8 cellular contexts compared by ENCODE assay signal in genomic region chr3:138594935-138595259, GRCh38. TPM values are rescaled to one million over a fixed set of nuclear protein-coding genes. Genes with fewer than 3 reads are reported as not detected.
DNase-seq lines count a peak whose midpoint lies in the region; ATAC-seq, FAIRE-seq and TF ChIP-seq lines count a peak whose summit lies in the region.

No MANE protein-coding gene starts in this region.

- H3K4me2 ChIP-seq in astrocyte (ENCODE audit: low read length), result peak overlapping the region; percentile 100

- TF ChIP-seq CTCF in C4-2B (conservative IDR thresholded peaks at IDR 0.05) (peak; percentile 76), astrocyte (IDR thresholded peaks at IDR 0.05; ENCODE audit: insufficient read depth, low read depth, low read length) (no peak)

- peaks cover 3% of the 10 kb centered on the region for H3K4me1 ChIP-seq in astrocyte (ENCODE audit: insufficient read depth, low read length)

- peak overlapping the region; percentile 90 for H3K9ac ChIP-seq in astrocyte (ENCODE audit: low read length)

- DNase-seq in astrocyte (ENCODE audit: low read depth) (no peak), anterior cingulate cortex (lab: John Stamatoyannopoulos, UW) (no peak)
- no peak for DNase-seq in naive thymus-derived CD8-positive, alpha-beta T cell
- no peak for DNase-seq in stimulated activated CD4-positive, alpha-beta T cell treated with anti-CD3 and anti-CD28 coated beads, Interleukin-4, amount 100 ng/mL, for 1 hour

- peak; percentile 3 for ATAC-seq in HG03060 (IDR thresholded peaks at IDR 0.05; ENCODE audit: low read depth, unreplicated experiment)
- ATAC-seq in naive thymus-derived CD8-positive, alpha-beta T cell, result no peak
- no peak for ATAC-seq in HG03460 (IDR thresholded peaks at IDR 0.05; ENCODE audit: unreplicated experiment)
- no peak for ATAC-seq in GM21825 (IDR thresholded peaks at IDR 0.05; ENCODE audit: unreplicated experiment)

- H3K27me3 Mint-ChIP-seq in astrocyte (ENCODE audit: low read depth, unreplicated experiment), result no peaks in the 10 kb centered on the region
- H3K27me3 Mint-ChIP-seq in naive thymus-derived CD8-positive, alpha-beta T cell, result no peaks in the 10 kb centered on the region

- H4K20me1 ChIP-seq in astrocyte (ENCODE audit: insufficient read depth, low read length), result no peaks in the 10 kb centered on the region

- H3K4me3 Mint-ChIP-seq in astrocyte (ENCODE audit: unreplicated experiment), result peak overlapping the region; percentile 92
- peak overlapping the region; percentile 91 to 97 (median 94) for H3K4me3 Mint-ChIP-seq in naive thymus-derived CD8-positive, alpha-beta T cell

- no peaks in the 10 kb centered on the region for H3K27me3 ChIP-seq in astrocyte (ENCODE audit: insufficient read depth, low read length)

- H3K9me3 Mint-ChIP-seq in astrocyte (ENCODE audit: unreplicated experiment), result no peaks in the 10 kb centered on the region
- H3K9me3 Mint-ChIP-seq in naive thymus-derived CD8-positive, alpha-beta T cell, result no peaks in the 10 kb centered on the region

- peak overlapping the region; percentile 92 for H3K27ac ChIP-seq in C4-2B
- no peak overlapping the region for H3K27ac ChIP-seq in astrocyte (ENCODE audit: low read depth, low read length)

- no peaks in the 10 kb centered on the region for H3K79me2 ChIP-seq in astrocyte (ENCODE audit: insufficient read depth, low read length)

- no peaks in the 10 kb centered on the region for H3K9me3 ChIP-seq in astrocyte (ENCODE audit: insufficient read depth, low read depth, low read length)

- H3K4me3 ChIP-seq in astrocyte (ENCODE audit: insufficient read depth, low read depth, low read length), result peak overlapping the region; percentile 90

- H2AFZ ChIP-seq in astrocyte (ENCODE audit: low read depth, low read length), result peak overlapping the region; percentile 100

- peaks cover 3% of the 10 kb centered on the region for H3K4me1 Mint-ChIP-seq in astrocyte (ENCODE audit: low read depth, unreplicated experiment)
- peaks cover 0 to 16% (median 8%) of the 10 kb centered on the region in 4 donors for H3K4me1 Mint-ChIP-seq in naive thymus-derived CD8-positive, alpha-beta T cell

- no peak for FAIRE-seq in astrocyte (lab: Jason Lieb, UNC)

- POLR2A ChIA-PET in naive thymus-derived CD8-positive, alpha-beta T cell (lab: Charles Lee), result interaction anchor here (0.6 to 3.0 kb wide), 11 partner anchors 8 to 420 kb away, joined by 3 to 53 read pairs (median 4); partner anchors contain the start of genes DBR1, FAIM and PIK3CB

- no peaks in the 10 kb centered on the region for H3K36me3 ChIP-seq in astrocyte (ENCODE audit: insufficient read depth, low read length)

- H3K36me3 Mint-ChIP-seq in astrocyte (ENCODE audit: low read depth, unreplicated experiment), result no peaks in the 10 kb centered on the region
- H3K36me3 Mint-ChIP-seq in naive thymus-derived CD8-positive, alpha-beta T cell, result peaks cover 0 to 5% (median 0%) of the 10 kb centered on the region in 3 donors

- H3K27ac Mint-ChIP-seq in astrocyte (ENCODE audit: unreplicated experiment), result no peak overlapping the region
- peak overlapping the region in 9 of 10 donors; percentile 91 to 100 (median 98) for H3K27ac Mint-ChIP-seq in naive thymus-derived CD8-positive, alpha-beta T cell

RNA-seq across cellular contexts. Expression of gene CEP70, which starts 0.8 kb away (rescaled TPM):
- 6.5 and 9.0 TPM in 2 replicates for total RNA-seq in astrocyte
- 10 to 100 TPM; 34.5 to 37.1 TPM for total RNA-seq in naive thymus-derived CD8-positive, alpha-beta T cell
- 10 to 100 TPM; 12.3 to 16.8 (median 12.5) TPM for polyA plus RNA-seq in naive thymus-derived CD8-positive, alpha-beta T cell

RNA-seq across cellular contexts. Expression of gene FAIM, which starts 13.7 kb away (rescaled TPM):
- 6.6 and 8.3 TPM in 2 replicates for total RNA-seq in astrocyte
- total RNA-seq in naive thymus-derived CD8-positive, alpha-beta T cell, result 1 to 10 TPM; 5.6 to 6.5 TPM
- 1 to 10 TPM; 8.7 to 9.7 (median 9.6) TPM for polyA plus RNA-seq in naive thymus-derived CD8-positive, alpha-beta T cell
